In the genomic region with DNA sequence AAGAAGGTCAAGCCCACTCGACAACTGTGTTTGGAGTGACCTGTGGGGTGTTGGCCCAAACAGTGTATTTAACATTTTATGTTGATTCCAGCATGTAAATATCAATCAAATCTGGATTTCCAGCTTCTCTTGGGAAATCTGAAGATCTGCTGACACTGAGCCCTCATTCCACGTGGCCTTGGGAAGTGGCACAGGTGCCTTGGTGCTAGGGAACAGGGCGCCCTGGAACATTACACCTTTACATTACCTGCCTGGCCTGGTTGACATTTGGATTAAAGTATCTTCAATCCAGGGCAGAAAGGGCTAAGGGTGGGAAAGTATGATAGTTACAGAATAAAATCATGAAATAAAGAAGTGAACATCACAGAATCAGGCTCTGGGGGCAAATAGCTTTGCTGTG, we compare ENCODE assay signal across 27 cellular contexts.
"Had no signal": no experiment of that assay in that cellular context is flagged by ENCODE, and none has a peak within 500 bp of the region (broad histone marks: within the 10 kb centered on the region; RNA-seq: fewer than 3 reads in every experiment).

No MANE protein-coding gene starts in this region.

- H3K9me3 Mint-ChIP-seq: activated naive CD4-positive, alpha-beta T cell treated with anti-CD3 and anti-CD28 coated beads, Interleukin-2, amount 50 U/mL, for 24 hours; activated T-helper 1 cell treated with anti-CD3 and anti-CD28 coated beads, Interleukin-12 subunit alpha, Interleukin-12 subunit beta, Interleukin-2, Interleukin-4 antibody, amounts not matched to agents 30 ng/mL and 10 ng/mL and 1 ng/mL, durations not matched to agents 14 hours and 24 hours and 36 hours; effector memory CD8-positive, alpha-beta T cell; naive thymus-derived CD8-positive, alpha-beta T cell; stimulated activated naive B cell treated with anti-CD40 and anti-IgM and Interleukin-4, amounts not matched to agents 10 μg/mL and 1 μg/mL and 100 μg/mL, for 72 hours had no signal

- H3K36me3 Mint-ChIP-seq: activated naive CD4-positive, alpha-beta T cell treated with anti-CD3 and anti-CD28 coated beads, Interleukin-2, amount 50 U/mL, for 24 hours; stimulated activated naive B cell treated with anti-CD40 and anti-IgM and Interleukin-4, amounts not matched to agents 10 μg/mL and 1 μg/mL and 100 μg/mL, for 72 hours had no signal

- FAIRE-seq: colon, keratinocyte, TTC549 had no signal

- H3K4me3 Mint-ChIP-seq: activated CD8-positive, alpha-beta T cell treated with anti-CD3 and anti-CD28 coated beads, Interleukin-2, amount 10 ng/mL, durations not matched to agents 7 days and 5 days; activated naive CD4-positive, alpha-beta T cell treated with anti-CD3 and anti-CD28 coated beads, Interleukin-2, amount 50 U/mL, for 24 hours; activated T-helper 1 cell treated with anti-CD3 and anti-CD28 coated beads, Interleukin-12 subunit alpha, Interleukin-12 subunit beta, Interleukin-2, Interleukin-4 antibody, amounts not matched to agents 30 ng/mL and 10 ng/mL and 1 ng/mL, durations not matched to agents 14 hours and 24 hours and 36 hours; effector memory CD8-positive, alpha-beta T cell; naive thymus-derived CD8-positive, alpha-beta T cell; stimulated activated naive B cell treated with anti-CD40 and anti-IgM and Interleukin-4, amounts not matched to agents 10 μg/mL and 1 μg/mL and 100 μg/mL, for 72 hours had no signal

- H3K27me3 Mint-ChIP-seq: activated naive CD4-positive, alpha-beta T cell treated with anti-CD3 and anti-CD28 coated beads, Interleukin-2, amount 50 U/mL, for 24 hours; stimulated activated naive B cell treated with anti-CD40 and anti-IgM and Interleukin-4, amounts not matched to agents 10 μg/mL and 1 μg/mL and 100 μg/mL, for 72 hours had no signal

- H3K27ac ChIP-seq: esophagus squamous epithelium, gastrocnemius medialis, thoracic aorta, upper lobe of right lung had no signal

- H3K9me3 ChIP-seq: esophagus squamous epithelium, gastrocnemius medialis, heart left ventricle, ovary, thoracic aorta, upper lobe of right lung had no signal

- DNase-seq: activated CD4-positive, alpha-beta T cell treated with anti-CD3 and anti-CD28 coated beads for 1 hour; activated CD4-positive, alpha-beta T cell treated with anti-CD3 and anti-CD28 coated beads, Interleukin-2, amount 50 U/mL, for 1 hour; activated CD8-positive, alpha-beta T cell treated with anti-CD3 and anti-CD28 coated beads, Interleukin-2, amount 10 ng/mL, durations not matched to agents 7 days and 5 days; activated gamma-delta T cell; aorta; central memory CD4-positive, alpha-beta T cell; dorsolateral prefrontal cortex; effector memory CD8-positive, alpha-beta T cell; esophagus squamous epithelium; gastrocnemius medialis; heart left ventricle; naive thymus-derived CD8-positive, alpha-beta T cell; stimulated activated CD4-positive, alpha-beta T cell treated with anti-CD3 and anti-CD28 coated beads, Interleukin-15, amount 100 ng/mL, for 24 hours; stimulated activated CD4-positive, alpha-beta T cell treated with anti-CD3 and anti-CD28 coated beads, Interleukin-2, amount 100 ng/mL, for 48 hours; stimulated activated CD8-positive, alpha-beta memory T cell treated with anti-CD3 and anti-CD28 coated beads, Interleukin-4, amount 100 ng/mL, for 48 hours; stimulated activated naive B cell treated with anti-CD40 and anti-IgM and Interleukin-4, amounts not matched to agents 10 μg/mL and 1 μg/mL and 100 μg/mL, for 72 hours; T-helper 1 cell; upper lobe of right lung had no signal

- H3K4me1 Mint-ChIP-seq: stimulated activated naive B cell treated with anti-CD40 and anti-IgM and Interleukin-4, amounts not matched to agents 10 μg/mL and 1 μg/mL and 100 μg/mL, for 72 hours had no signal

- H3K27me3 ChIP-seq: esophagus squamous epithelium, gastrocnemius medialis, heart left ventricle, ovary, upper lobe of right lung had no signal

- H3K36me3 ChIP-seq: gastrocnemius medialis, ovary, thoracic aorta had no signal

- H3K4me1 ChIP-seq: gastrocnemius medialis had no signal

- H3K27ac Mint-ChIP-seq: activated CD8-positive, alpha-beta T cell treated with anti-CD3 and anti-CD28 coated beads, Interleukin-2, amount 10 ng/mL, durations not matched to agents 7 days and 5 days; activated naive CD4-positive, alpha-beta T cell treated with anti-CD3 and anti-CD28 coated beads, Interleukin-2, amount 50 U/mL, for 24 hours; activated T-helper 1 cell treated with anti-CD3 and anti-CD28 coated beads, Interleukin-12 subunit alpha, Interleukin-12 subunit beta, Interleukin-2, Interleukin-4 antibody, amounts not matched to agents 30 ng/mL and 10 ng/mL and 1 ng/mL, durations not matched to agents 14 hours and 24 hours and 36 hours; effector memory CD8-positive, alpha-beta T cell; naive thymus-derived CD8-positive, alpha-beta T cell; stimulated activated naive B cell treated with anti-CD40 and anti-IgM and Interleukin-4, amounts not matched to agents 10 μg/mL and 1 μg/mL and 100 μg/mL, for 72 hours had no signal

- H3K4me3 ChIP-seq: dorsolateral prefrontal cortex, esophagus squamous epithelium, gastrocnemius medialis, heart left ventricle, lung, ovary, smooth muscle cell, thoracic aorta, upper lobe of right lung had no signal

- ATAC-seq: activated CD8-positive, alpha-beta T cell treated with anti-CD3 and anti-CD28 coated beads, Interleukin-2, amount 10 ng/mL, durations not matched to agents 7 days and 5 days; effector memory CD8-positive, alpha-beta T cell; gastrocnemius medialis; naive thymus-derived CD8-positive, alpha-beta T cell; stimulated activated naive B cell treated with anti-CD40 and anti-IgM and Interleukin-4, amounts not matched to agents 10 μg/mL and 1 μg/mL and 100 μg/mL, for 72 hours had no signal
